In genomic region chr6:87029711-87030314, GRCh38 we compare ENCODE assay signal across 8 cellular contexts.
DNase-seq lines count a peak whose midpoint lies in the region; ATAC-seq, FAIRE-seq and TF ChIP-seq lines count a peak whose summit lies in the region.

No MANE protein-coding gene starts in this region.

- no peaks in the 10 kb centered on the region for H3K36me3 Mint-ChIP-seq in endothelial cell (ENCODE audit: low read depth, unreplicated experiment)
- H3K36me3 Mint-ChIP-seq in activated T-helper 2 cell treated with anti-CD3 and anti-CD28 coated beads, Interferon-gamma antibody, Interleukin-2, Interleukin-4, amounts not matched to agents 10 μg/mL and 5 μg/mL and 100 μg/mL, durations not matched to agents 14 hours and 24 hours and 36 hours (ENCODE audit: low read depth), result no peaks in the 10 kb centered on the region

- H3K4me1 ChIP-seq in HAP-1, result no peaks in the 10 kb centered on the region
- H3K4me1 ChIP-seq in pancreas, result no peaks in the 10 kb centered on the region
- H3K4me1 ChIP-seq in aorta (ENCODE audit: control insufficient read depth in 1 of 2, insufficient read depth in 2 of 2, low read length in 2 of 2), result no peaks in the 10 kb centered on the region

- DNase-seq in CD1c-positive myeloid dendritic cell (ENCODE audit: extremely low spot score) (peak; percentile 7), HAP-1 (ENCODE audit: low spot score in 2 of 2) (peak; percentile 27 to 40), NCI-H82 treated with DMSO at 0.1 percent for 48 hours (lab: John Stamatoyannopoulos, UW; ENCODE audit: unreplicated experiment) (peak; percentile 40), endothelial cell (ENCODE audit: low spot score) (no peak), pancreas (no peak), aorta (no peak)
- no peak for DNase-seq in activated T-helper 2 cell treated with anti-CD3 and anti-CD28 coated beads, Interferon-gamma antibody, Interleukin-2, Interleukin-4, amounts not matched to agents 10 μg/mL and 5 μg/mL and 100 μg/mL, durations not matched to agents 14 hours and 24 hours and 36 hours (ENCODE audit: low spot score)

- no peaks in the 10 kb centered on the region for H3K4me1 Mint-ChIP-seq in endothelial cell (ENCODE audit: unreplicated experiment)
- H3K4me1 Mint-ChIP-seq in activated T-helper 2 cell treated with anti-CD3 and anti-CD28 coated beads, Interferon-gamma antibody, Interleukin-2, Interleukin-4, amounts not matched to agents 10 μg/mL and 5 μg/mL and 100 μg/mL, durations not matched to agents 14 hours and 24 hours and 36 hours (ENCODE audit: low read depth), result no peaks in the 10 kb centered on the region

- TF ChIP-seq CTCF in endothelial cell (IDR thresholded peaks at IDR 0.05; ENCODE audit: unreplicated experiment), result peak; percentile 81
- TF ChIP-seq CTCF in pancreas (IDR thresholded peaks at IDR 0.05), result peak in 2 of 4 donors; percentile 44 to 48

- H3K36me3 ChIP-seq in HAP-1 (replicated peaks), result no peaks in the 10 kb centered on the region
- H3K36me3 ChIP-seq in pancreas, result no peaks in the 10 kb centered on the region
- H3K36me3 ChIP-seq in aorta (ENCODE audit: control insufficient read depth in 1 of 2, insufficient read depth in 2 of 2, low read length in 1 of 2), result no peaks in the 10 kb centered on the region

- H3K27me3 ChIP-seq in HAP-1 (ENCODE audit: low read depth), result peaks cover 2% of the 10 kb centered on the region
- H3K27me3 ChIP-seq in pancreas, result no peaks in the 10 kb centered on the region
- H3K27me3 ChIP-seq in aorta (ENCODE audit: control insufficient read depth in 1 of 2, insufficient read depth in 2 of 2, low read length in 1 of 2), result no peaks in the 10 kb centered on the region

- no peak overlapping the region for H3K4me3 Mint-ChIP-seq in endothelial cell (ENCODE audit: unreplicated experiment)
- H3K4me3 Mint-ChIP-seq in activated T-helper 2 cell treated with anti-CD3 and anti-CD28 coated beads, Interferon-gamma antibody, Interleukin-2, Interleukin-4, amounts not matched to agents 10 μg/mL and 5 μg/mL and 100 μg/mL, durations not matched to agents 14 hours and 24 hours and 36 hours (ENCODE audit: low read depth), result no peak overlapping the region

- intact Hi-C loops in pancreas (cut with DNase I), result no loop called here
- intact Hi-C loops in activated T-helper 2 cell treated with anti-CD3 and anti-CD28 coated beads, Interferon-gamma antibody, Interleukin-2, Interleukin-4, amounts not matched to agents 10 μg/mL and 5 μg/mL and 100 μg/mL, durations not matched to agents 14 hours and 24 hours and 36 hours (cut with micrococcal nuclease), result no loop called here
- intact Hi-C loops in aorta (cut with DNase I), result no loop called here

- H3K9me3 Mint-ChIP-seq in endothelial cell (ENCODE audit: unreplicated experiment), result no peaks in the 10 kb centered on the region
- no peaks in the 10 kb centered on the region for H3K9me3 Mint-ChIP-seq in activated T-helper 2 cell treated with anti-CD3 and anti-CD28 coated beads, Interferon-gamma antibody, Interleukin-2, Interleukin-4, amounts not matched to agents 10 μg/mL and 5 μg/mL and 100 μg/mL, durations not matched to agents 14 hours and 24 hours and 36 hours

- no peak for FAIRE-seq in pancreas (lab: Jason Lieb, UNC)

- in situ Hi-C loops in HAP-1 (cut with MboI; ENCODE audit: low sequenced_read_pairs), result no loop called here

- H3K9me3 ChIP-seq in HAP-1 (no peaks in the 10 kb centered on the region), pancreas (no peaks in the 10 kb centered on the region), aorta (ENCODE audit: control insufficient read depth, low read length) (no peaks in the 10 kb centered on the region)

- no peak overlapping the region for H3K4me3 ChIP-seq in HAP-1
- H3K4me3 ChIP-seq in pancreas, result no peak overlapping the region
- H3K4me3 ChIP-seq in aorta (ENCODE audit: low read length in 2 of 2), result no peak overlapping the region

- whole genome bisulfite sequencing in pancreas, 2 donors, result 48 to 55% methylated on average over 3 of the region's 3 CpGs
- WGBS in aorta, 2 donors, result 76% methylated on average over 3 of the region's 3 CpGs

- H3K27me3 Mint-ChIP-seq in endothelial cell (ENCODE audit: unreplicated experiment), result peaks cover 3% of the 10 kb centered on the region
- peaks cover 5% of the 10 kb centered on the region for H3K27me3 Mint-ChIP-seq in activated T-helper 2 cell treated with anti-CD3 and anti-CD28 coated beads, Interferon-gamma antibody, Interleukin-2, Interleukin-4, amounts not matched to agents 10 μg/mL and 5 μg/mL and 100 μg/mL, durations not matched to agents 14 hours and 24 hours and 36 hours (ENCODE audit: low read depth)

- no peak overlapping the region for H3K27ac Mint-ChIP-seq in endothelial cell (ENCODE audit: unreplicated experiment)
- H3K27ac Mint-ChIP-seq in activated T-helper 2 cell treated with anti-CD3 and anti-CD28 coated beads, Interferon-gamma antibody, Interleukin-2, Interleukin-4, amounts not matched to agents 10 μg/mL and 5 μg/mL and 100 μg/mL, durations not matched to agents 14 hours and 24 hours and 36 hours, result no peak overlapping the region

- ATAC-seq in pancreas, result peak in 3 of 4 donors; percentile 70 to 77 (median 75)
- no peak for ATAC-seq in HG02798 (IDR thresholded peaks at IDR 0.05; ENCODE audit: poor library complexity, unreplicated experiment)
- ATAC-seq in aorta (ENCODE audit: low FRiP score), result no peak

- no peak overlapping the region for H3K27ac ChIP-seq in pancreas
- no peak overlapping the region for H3K27ac ChIP-seq in aorta (ENCODE audit: low read depth in 1 of 2, low read length in 2 of 2)

Comparison
In these comparisons a context has a peak if more than half of its experiments do, and no peak if none do; other contexts are left out.
1. DNase-seq: peak in CD1c-positive myeloid dendritic cell (single experiment), HAP-1 (2 of 2) and NCI-H82 treated with DMSO at 0.1 percent for 48 hours (single experiment); none in endothelial cell (single experiment), pancreas (0 of 6), activated T-helper 2 cell treated with anti-CD3 and anti-CD28 coated beads, Interferon-gamma antibody, Interleukin-2, Interleukin-4, amounts not matched to agents 10 μg/mL and 5 μg/mL and 100 μg/mL, durations not matched to agents 14 hours and 24 hours and 36 hours (single experiment) and aorta (0 of 2).
2. ATAC-seq: peak in pancreas (3 of 4); none in HG02798 (single experiment) and aorta (single experiment).